ENCODE assay signal across 8 cellular contexts in genomic region chr14:70600382-70601157, GRCh38. TPM values are rescaled to one million over a fixed set of nuclear protein-coding genes. Genes with fewer than 3 reads are reported as not detected.
A peak's percentile ranks its signal among the peaks of the same experiment; 100 is the strongest.
DNase-seq lines count a peak whose midpoint lies in the region; ATAC-seq and TF ChIP-seq lines count a peak whose summit lies in the region.

Gene MED6 (minus strand): TSS chr14:70600655. CDS start chr14:70600637, 18 bp downstream.

- ATAC-seq in naive thymus-derived CD4-positive, alpha-beta T cell, result peak; percentile 100
- ATAC-seq in stimulated activated effector memory CD8-positive, alpha-beta T cell treated with anti-CD3 and anti-CD28 coated beads, Interleukin-12 subunit alpha, Interleukin-12 subunit beta, amount 100 ng/mL, for 72 hours, result peak; percentile 98

- H3K27ac Mint-ChIP-seq in naive thymus-derived CD4-positive, alpha-beta T cell, result peak within 1 kb of the TSS; percentile 96 to 99 (median 98)
- H3K27ac Mint-ChIP-seq in stimulated activated effector memory CD8-positive, alpha-beta T cell treated with anti-CD3 and anti-CD28 coated beads, Interleukin-12 subunit alpha, Interleukin-12 subunit beta, amount 100 ng/mL, for 72 hours, result peak within 1 kb of the TSS; percentile 99

- in situ Hi-C loops in GM23248 (cut with MboI), result loop anchor here (25.0 kb wide), 1 partner anchor 362 kb away; no protein-coding TSS in a partner anchor

- no peaks in the 10 kb centered on the region for H3K9me2 ChIP-seq in GM23248 (ENCODE audit: insufficient read depth)
- no peaks in the 10 kb centered on the region for H3K9me2 ChIP-seq in Loucy (replicated peaks; ENCODE audit: low read depth, low read length)

- peak within 1 kb of the TSS; percentile 97 to 100 (median 99) for H3K4me3 Mint-ChIP-seq in naive thymus-derived CD4-positive, alpha-beta T cell
- peak within 1 kb of the TSS; percentile 96 for H3K4me3 Mint-ChIP-seq in stimulated activated effector memory CD8-positive, alpha-beta T cell treated with anti-CD3 and anti-CD28 coated beads, Interleukin-12 subunit alpha, Interleukin-12 subunit beta, amount 100 ng/mL, for 72 hours

- no peaks in the 10 kb centered on the region for H3K9me3 Mint-ChIP-seq in naive thymus-derived CD4-positive, alpha-beta T cell
- H3K9me3 Mint-ChIP-seq in stimulated activated effector memory CD8-positive, alpha-beta T cell treated with anti-CD3 and anti-CD28 coated beads, Interleukin-12 subunit alpha, Interleukin-12 subunit beta, amount 100 ng/mL, for 72 hours, result no peaks in the 10 kb centered on the region

- H3K36me3 ChIP-seq in GM23248 (ENCODE audit: low read depth) (no peaks in the 10 kb centered on the region; the same call in 1 of the 2 replicates), Loucy (ENCODE audit: insufficient read depth, low read length) (peaks cover 10% of the 10 kb centered on the region; the same call in 1 of the 2 replicates)
- H3K36me3 ChIP-seq in naive thymus-derived CD4-positive, alpha-beta T cell (ENCODE audit: control insufficient read depth in 2 of 3, insufficient read depth in 3 of 3, low read length in 3 of 3), result peaks cover 0 to 11% (median 6%) of the 10 kb centered on the region in 3 experiments

- peak within 1 kb of the TSS; percentile 96 for H3K4me3 ChIP-seq in GM23248
- H3K4me3 ChIP-seq in Loucy (ENCODE audit: low read length, poor library complexity, severe bottlenecking), result peak within 1 kb of the TSS; percentile 100
- H3K4me3 ChIP-seq in fibroblast of mammary gland (ENCODE audit: control insufficient read depth, low read depth, low read length), result peak within 1 kb of the TSS; percentile 83
- H3K4me3 ChIP-seq in naive thymus-derived CD4-positive, alpha-beta T cell (ENCODE audit: low read length), result peak within 1 kb of the TSS; percentile 96

- intact Hi-C loops in naive thymus-derived CD4-positive, alpha-beta T cell (cut with micrococcal nuclease), result loop anchor here (1.0 to 5.0 kb wide), 9 partner anchors 41 to 1448 kb away; partner anchors contain the start of genes COX16 (in 2 of the 2), MAP3K9 (in 2 of the 2), SIPA1L1 (in 2 of the 2) and TTC9 (in 2 of the 2)

- H3K9me3 ChIP-seq in GM23248 (ENCODE audit: low read depth) (no peaks in the 10 kb centered on the region), Loucy (ENCODE audit: insufficient read depth, low read depth, low read length) (no peaks in the 10 kb centered on the region)
- no peaks in the 10 kb centered on the region for H3K9me3 ChIP-seq in naive thymus-derived CD4-positive, alpha-beta T cell (ENCODE audit: control insufficient read depth in 2 of 3, low read length in 3 of 3)

- peaks cover 0 to 22% (median 6%) of the 10 kb centered on the region in 5 donors for H3K27me3 Mint-ChIP-seq in naive thymus-derived CD4-positive, alpha-beta T cell

- peak within 1 kb of the TSS; percentile 90 for H3K9ac ChIP-seq in GM23248
- H3K9ac ChIP-seq in Loucy (ENCODE audit: low read depth, low read length, poor library complexity, severe bottlenecking), result peak within 1 kb of the TSS; percentile 92

- H3K27ac ChIP-seq in GM23248 (peak within 1 kb of the TSS; percentile 72), RWPE1 (peak within 1 kb of the TSS; percentile 70)
- H3K27ac ChIP-seq in naive thymus-derived CD4-positive, alpha-beta T cell (ENCODE audit: low read depth, low read length), result peak within 1 kb of the TSS; percentile 91

- peaks cover 0 to 4% (median 3%) of the 10 kb centered on the region in 5 donors for H3K36me3 Mint-ChIP-seq in naive thymus-derived CD4-positive, alpha-beta T cell
- peaks cover 37% of the 10 kb centered on the region for H3K36me3 Mint-ChIP-seq in stimulated activated effector memory CD8-positive, alpha-beta T cell treated with anti-CD3 and anti-CD28 coated beads, Interleukin-12 subunit alpha, Interleukin-12 subunit beta, amount 100 ng/mL, for 72 hours

- H4K20me1 ChIP-seq in GM23248 (ENCODE audit: insufficient read depth) (no peaks in the 10 kb centered on the region), Loucy (ENCODE audit: insufficient read depth, low read length, poor library complexity, severe bottlenecking) (peaks cover 33% of the 10 kb centered on the region)

- TF ChIP-seq CTCF in Loucy (conservative IDR thresholded peaks at IDR 0.05; ENCODE audit: low read length) (no peak), RWPE1 (conservative IDR thresholded peaks at IDR 0.05; ENCODE audit: low read depth) (no peak), fibroblast of mammary gland (conservative IDR thresholded peaks at IDR 0.05; ENCODE audit: control insufficient read depth, insufficient read depth, low read depth, low read length) (no peak)

- H2AFZ ChIP-seq in GM23248 (peak within 1 kb of the TSS; percentile 97), Loucy (ENCODE audit: low read length) (peak within 1 kb of the TSS; percentile 95)

- peaks cover 15 to 47% (median 40%) of the 10 kb centered on the region in 7 donors for H3K4me1 Mint-ChIP-seq in naive thymus-derived CD4-positive, alpha-beta T cell
- H3K4me1 Mint-ChIP-seq in stimulated activated effector memory CD8-positive, alpha-beta T cell treated with anti-CD3 and anti-CD28 coated beads, Interleukin-12 subunit alpha, Interleukin-12 subunit beta, amount 100 ng/mL, for 72 hours, result peaks cover 20% of the 10 kb centered on the region

- POLR2A ChIA-PET in RWPE1 (lab: Yijun Ruan, JAX; ENCODE audit: low non-redundant PET), result no interaction called here
- POLR2A ChIA-PET in naive thymus-derived CD4-positive, alpha-beta T cell (lab: Charles Lee), result interaction anchor here (0.6 to 2.1 kb wide), 13 partner anchors 11 to 341 kb away, joined by 3 to 9 read pairs (median 4); partner anchors contain the start of genes COX16, MAP3K9 and TTC9

- H3K4me1 ChIP-seq in GM23248 (ENCODE audit: insufficient read depth), result peaks cover 15% of the 10 kb centered on the region; the same call in 1 of the 2 replicates
- H3K4me1 ChIP-seq in Loucy (ENCODE audit: insufficient read depth, low read length, poor library complexity, severe bottlenecking), result peaks cover 12% of the 10 kb centered on the region
- H3K4me1 ChIP-seq in naive thymus-derived CD4-positive, alpha-beta T cell (ENCODE audit: control insufficient read depth in 2 of 2, insufficient read depth in 2 of 2, low read length in 2 of 2), result peaks cover 11 to 14% of the 10 kb centered on the region in 2 donors

- H3K79me2 ChIP-seq in GM23248 (ENCODE audit: insufficient read depth), result peaks cover 48% of the 10 kb centered on the region
- H3K79me2 ChIP-seq in Loucy (ENCODE audit: insufficient read depth, low read length), result peaks cover 49% of the 10 kb centered on the region

- H3F3A ChIP-seq in GM23248 (ENCODE audit: insufficient read depth), result peaks cover 10% of the 10 kb centered on the region
- no peaks in the 10 kb centered on the region for H3F3A ChIP-seq in Loucy (ENCODE audit: low read depth)

- DNase-seq in DMS79 (lab: John Stamatoyannopoulos, UW), result peak; percentile 98
- DNase-seq in GM23248, result peak; percentile 98
- peak; percentile 97 for DNase-seq in RWPE1 (ENCODE audit: low spot score)
- peak; percentile 81 to 86 for DNase-seq in activated T-helper 1 cell treated with anti-CD3 and anti-CD28 coated beads, Interleukin-2, amount 50 U/mL, for 16 hours (ENCODE audit: low read depth in 1 of 2, low spot score in 1 of 2)
- peak; percentile 88 for DNase-seq in fibroblast of mammary gland (ENCODE audit: low read depth)
- peak; percentile 78 to 94 (median 91) for DNase-seq in naive thymus-derived CD4-positive, alpha-beta T cell
- DNase-seq in stimulated activated effector memory CD8-positive, alpha-beta T cell treated with anti-CD3 and anti-CD28 coated beads, Interleukin-12 subunit alpha, Interleukin-12 subunit beta, amount 100 ng/mL, for 72 hours (ENCODE audit: low spot score in 2 of 2), result peak; percentile 76 to 94

- WGBS in GM23248 (ENCODE audit: low coverage in 1 of 2, low lambda C conversion rate in 2 of 2, missing lambda C conversion rate in 2 of 2), 2 experiments, result 2% methylated on average over 28 to 43 of the region's 43 CpGs

- no peaks in the 10 kb centered on the region for H3K27me3 ChIP-seq in GM23248 (replicated peaks; ENCODE audit: insufficient read depth)
- H3K27me3 ChIP-seq in Loucy (ENCODE audit: insufficient read depth, low read length, poor library complexity, severe bottlenecking), result peaks cover 13% of the 10 kb centered on the region
- no peaks in the 10 kb centered on the region for H3K27me3 ChIP-seq in naive thymus-derived CD4-positive, alpha-beta T cell (ENCODE audit: control insufficient read depth in 2 of 2, insufficient read depth in 2 of 2, low read length in 2 of 2)

- peak within 1 kb of the TSS; percentile 95 for H3K4me2 ChIP-seq in GM23248 (ENCODE audit: unreplicated experiment)
- peak within 1 kb of the TSS; percentile 91 for H3K4me2 ChIP-seq in Loucy (ENCODE audit: low read depth, low read length, poor library complexity, severe bottlenecking)

- CTCF ChIA-PET in RWPE1 (lab: Yijun Ruan, JAX), result no interaction called here
- CTCF ChIA-PET in naive thymus-derived CD4-positive, alpha-beta T cell (lab: Charles Lee), result interaction anchor here (0.6 to 1.0 kb wide), 3 partner anchors 104 to 217 kb away, joined by 3 to 5 read pairs (median 4); no protein-coding TSS in a partner anchor

RNA-seq across cellular contexts. Expression of gene MED6, which starts in this region (rescaled TPM):
- 20.5 and 26.1 TPM in 2 replicates for total RNA-seq in GM23248 (2014; rRNA removed; shearing (Covaris generic))
- 29.4 and 31.6 TPM in 2 replicates for polyA plus RNA-seq in GM23248 (2016; fragmentation: Nextera tagmentation; extraction: Ambion mirVana)
- total RNA-seq in naive thymus-derived CD4-positive, alpha-beta T cell, result 10 to 100 TPM; 53.4 to 97.0 (median 67.1) TPM
- polyA plus RNA-seq in naive thymus-derived CD4-positive, alpha-beta T cell, result 10 to 100 TPM; 40.3 to 40.6 TPM

Comparison
In these comparisons a context has a peak if more than half of its experiments do, and no peak if none do; other contexts are left out.
1. Peak in every context shown above with its lines: DNase-seq, ATAC-seq, H3K4me3 ChIP-seq and H3K27ac ChIP-seq.